Comparison of ENCODE assay signal across 15 cellular contexts in genomic region chr14:54497224-54497623, GRCh38. TPM values are rescaled to one million over a fixed set of nuclear protein-coding genes. Genes with fewer than 3 reads are reported as not detected.
DNase-seq lines count a peak whose midpoint lies in the region; TF ChIP-seq lines count a peak whose summit lies in the region.
"Had no signal": no experiment of that assay in that cellular context is flagged by ENCODE, and none has a peak within 500 bp of the region (broad histone marks: within the 10 kb centered on the region; RNA-seq: fewer than 3 reads in every experiment).

No MANE protein-coding gene starts in this region.

- no peak overlapping the region for H3K9ac ChIP-seq in Karpas-422 (ENCODE audit: low read length)
- no peak overlapping the region for H3K9ac ChIP-seq in mesendoderm (ENCODE audit: low read length)
- H3K9ac ChIP-seq: GM23248 had no signal

- H4K20me1 ChIP-seq in Karpas-422 (ENCODE audit: insufficient read depth, low read depth, low read length) = no peaks in the 10 kb centered on the region

- no peak overlapping the region for H3K4me3 ChIP-seq in HEK293 (ENCODE audit: low read depth, low read length)
- H3K4me3 ChIP-seq in Karpas-422 (ENCODE audit: low read length) = no peak overlapping the region
- H3K4me3 ChIP-seq in mesendoderm (ENCODE audit: low read length) = no peak overlapping the region
- H3K4me3 ChIP-seq: GM23248, HAP-1 had no signal

- peaks cover 6% of the 10 kb centered on the region for H3K4me1 ChIP-seq in HEK293 (ENCODE audit: control insufficient read depth, insufficient read depth, low read length)
- no peaks in the 10 kb centered on the region for H3K4me1 ChIP-seq in Karpas-422 (ENCODE audit: low read length)
- H3K4me1 ChIP-seq in mesendoderm (ENCODE audit: control insufficient read depth, low read depth, low read length) = no peaks in the 10 kb centered on the region

- no peak overlapping the region for H4K8ac ChIP-seq in mesendoderm (ENCODE audit: low read depth, low read length)

- H3K27ac ChIP-seq in HEK293 (ENCODE audit: extremely low read depth, low read depth, low read length) (no peak overlapping the region), Karpas-422 (ENCODE audit: low read length) (no peak overlapping the region), mesendoderm (ENCODE audit: low read depth, low read length) (no peak overlapping the region)
- H3K27ac ChIP-seq: C4-2B, GM23248, HL-60 had no signal

- H3K18ac ChIP-seq in mesendoderm (ENCODE audit: low read length) = no peak overlapping the region

- H3K36me3 ChIP-seq in HEK293 (ENCODE audit: control insufficient read depth in 2 of 2, insufficient read depth in 1 of 2, low read length in 2 of 2) = no peaks in the 10 kb centered on the region
- H3K36me3 ChIP-seq in Karpas-422 (ENCODE audit: insufficient read depth, low read length) = no peaks in the 10 kb centered on the region
- no peaks in the 10 kb centered on the region for H3K36me3 ChIP-seq in mesendoderm (ENCODE audit: control insufficient read depth, insufficient read depth, low read length)
- H3K36me3 ChIP-seq: HAP-1 had no signal

- H3K4me3 Mint-ChIP-seq in progenitor cell of endocrine pancreas (ENCODE audit: low read depth) = no peak overlapping the region
- H3K4me3 Mint-ChIP-seq: CD4-positive, alpha-beta T cell had no signal

- H3K27me3 Mint-ChIP-seq in progenitor cell of endocrine pancreas = no peaks in the 10 kb centered on the region

- no peak overlapping the region for H3K23ac ChIP-seq in mesendoderm (ENCODE audit: low read length)

- H2AFZ ChIP-seq in Karpas-422 (ENCODE audit: low read length) = peak overlapping the region; percentile 6; the same call in 1 of the 2 replicates
- H2AFZ ChIP-seq: GM23248 had no signal

- H2BK15ac ChIP-seq in mesendoderm (replicated peaks; ENCODE audit: low read depth) = no peak overlapping the region

- POLR2A ChIA-PET in HEK293 (lab: Yijun Ruan, JAX) = no interaction called here

- H4K5ac ChIP-seq in mesendoderm (ENCODE audit: low read length) = no peak overlapping the region

- peaks cover 14% of the 10 kb centered on the region for H3K4me1 Mint-ChIP-seq in progenitor cell of endocrine pancreas (ENCODE audit: low read depth)

- no peaks in the 10 kb centered on the region for H3K79me1 ChIP-seq in mesendoderm (ENCODE audit: low read length)

- H2BK5ac ChIP-seq in mesendoderm (ENCODE audit: low read length) = no peak overlapping the region

- H3K9me3 ChIP-seq in HEK293 (ENCODE audit: control insufficient read depth, insufficient read depth, low read depth, low read length) = no peaks in the 10 kb centered on the region
- no peaks in the 10 kb centered on the region for H3K9me3 ChIP-seq in Karpas-422 (ENCODE audit: low read length)
- H3K9me3 ChIP-seq: Caco-2, HAP-1 had no signal

- WGBS in mesendoderm (ENCODE audit: extremely low coverage, insufficient coverage, low lambda C conversion rate) = no CpG with 5 or more reads among the region's 2 CpGs

- H3K27ac Mint-ChIP-seq in progenitor cell of endocrine pancreas = peak overlapping the region; percentile 2
- H3K27ac Mint-ChIP-seq: CD4-positive, alpha-beta T cell had no signal

- H3K4me2 ChIP-seq in Karpas-422 (ENCODE audit: low read depth, low read length, poor library complexity, severe bottlenecking) (no peak overlapping the region), mesendoderm (ENCODE audit: low read length) (no peak overlapping the region)

- H3K56ac ChIP-seq in mesendoderm (ENCODE audit: low read length) = no peak overlapping the region

- H3K9me2 ChIP-seq in Karpas-422 (replicated peaks; ENCODE audit: insufficient read depth, low read length) = no peaks in the 10 kb centered on the region

- no peaks in the 10 kb centered on the region for H3K9me3 Mint-ChIP-seq in progenitor cell of endocrine pancreas (ENCODE audit: low read depth)
- H3K9me3 Mint-ChIP-seq: CD4-positive, alpha-beta T cell had no signal

- no peaks in the 10 kb centered on the region for H3K27me3 ChIP-seq in Karpas-422 (ENCODE audit: low read length)
- no peaks in the 10 kb centered on the region for H3K27me3 ChIP-seq in mesendoderm (ENCODE audit: insufficient read depth, low read length, poor library complexity)

- CTCF ChIA-PET in HEK293 (lab: Yijun Ruan, JAX) = interaction anchor here (0.6 kb wide), 1 partner anchor 1913 kb away, joined by 3 read pairs; no protein-coding TSS in a partner anchor

- H2BK120ac ChIP-seq in mesendoderm (ENCODE audit: low read depth, low read length) = no peak overlapping the region

- no peak for DNase-seq in Karpas-422
- DNase-seq in mesendoderm = peak; percentile 42
- no peak for DNase-seq in progenitor cell of endocrine pancreas (ENCODE audit: low spot score, unreplicated experiment)
- no peak for DNase-seq in NOMO-1 treated with DMSO at 0.1 percent for 48 hours (lab: John Stamatoyannopoulos, UW; ENCODE audit: unreplicated experiment)
- no peak for DNase-seq in hepatic stellate cell (ENCODE audit: low spot score)
- DNase-seq in effector CD8-positive, alpha-beta T cell (lab: John Stamatoyannopoulos, UW) = no peak
- DNase-seq: ACHN; Caco-2; CD4-positive, alpha-beta T cell; GM23248; IMR-90 had no signal

- no peak overlapping the region for H3K4ac ChIP-seq in mesendoderm (ENCODE audit: low read depth, low read length)

- no peaks in the 10 kb centered on the region for H3K36me3 Mint-ChIP-seq in progenitor cell of endocrine pancreas (ENCODE audit: insufficient read depth)

- H3K79me2 ChIP-seq in Karpas-422 (ENCODE audit: low read length) = no peaks in the 10 kb centered on the region
- no peaks in the 10 kb centered on the region for H3K79me2 ChIP-seq in mesendoderm (ENCODE audit: control insufficient read depth, insufficient read depth, low read length)

- TF ChIP-seq CTCF in HEK293 (tag by site-specific recombination; IDR thresholded peaks at IDR 0.05) = no peak
- no peak for TF ChIP-seq CTCF in progenitor cell of endocrine pancreas (IDR thresholded peaks at IDR 0.05; ENCODE audit: unreplicated experiment)

- no peak overlapping the region for H2AK5ac ChIP-seq in mesendoderm (ENCODE audit: low read length)

TF ChIP-seq in HEK293, 187 proteins besides CTCF, POLR2A, EP300 and RAD21:
- TF ChIP-seq ZNF830 (tag by site-specific recombination; IDR thresholded peaks at IDR 0.05; ENCODE audit: low read depth) = no peak
- no peak for TF ChIP-seq ZNF426 (tag by site-specific recombination; IDR thresholded peaks at IDR 0.05)
- TF ChIP-seq ZNF48 (tag by site-specific recombination; IDR thresholded peaks at IDR 0.05) = no peak
- TF ChIP-seq GLI4 (tag by site-specific recombination; IDR thresholded peaks at IDR 0.05) = no peak
- no peak for TF ChIP-seq PRDM1 (tag by site-specific recombination; IDR thresholded peaks at IDR 0.05)
- peak; percentile 42 for TF ChIP-seq ZNF600 (tag by site-specific recombination; IDR thresholded peaks at IDR 0.05)
- no peak for TF ChIP-seq ZNF561 (tag by site-specific recombination; IDR thresholded peaks at IDR 0.05; ENCODE audit: borderline replicate concordance)
TF ChIP-seq in HEK293: peak in this region for 1.

RNA-seq across cellular contexts. Expression of gene GMFB, which starts 8.4 kb away (rescaled TPM):
- 35.9 and 81.8 TPM in 2 replicates for total RNA-seq in Karpas-422 (2014; rRNA removed; shearing (Covaris generic); ENCODE audit: low replicate concordance)
- 66.3 TPM for polyA plus RNA-seq in mesendoderm (2013, experiment 1 of 2)
- polyA plus RNA-seq in mesendoderm (2013, experiment 2 of 2) = 68.1 TPM
- 47.6 and 57.5 TPM in 2 replicates for total RNA-seq in progenitor cell of endocrine pancreas

RNA-seq across cellular contexts. Expression of gene CGRRF1, which starts 12.5 kb away (rescaled TPM):
- total RNA-seq in Karpas-422 (2014; rRNA removed; shearing (Covaris generic); ENCODE audit: low replicate concordance) = 8.8 and 25.9 TPM in 2 replicates
- polyA plus RNA-seq in mesendoderm (2013, experiment 1 of 2) = 16.5 TPM
- polyA plus RNA-seq in mesendoderm (2013, experiment 2 of 2) = 16.1 TPM
- total RNA-seq in progenitor cell of endocrine pancreas = 16.9 and 19.3 TPM in 2 replicates

RNA-seq across cellular contexts. Expression of gene CNIH1, which starts 56.0 kb away (rescaled TPM):
- 132 and 576 TPM in 2 replicates for total RNA-seq in Karpas-422 (2014; rRNA removed; shearing (Covaris generic); ENCODE audit: low replicate concordance)
- 115 TPM for polyA plus RNA-seq in mesendoderm (2013, experiment 1 of 2)
- 116 TPM for polyA plus RNA-seq in mesendoderm (2013, experiment 2 of 2)
- total RNA-seq in progenitor cell of endocrine pancreas = 106 and 111 TPM in 2 replicates
